ENCODE assay signal across 1 cellular context in the genomic region with DNA sequence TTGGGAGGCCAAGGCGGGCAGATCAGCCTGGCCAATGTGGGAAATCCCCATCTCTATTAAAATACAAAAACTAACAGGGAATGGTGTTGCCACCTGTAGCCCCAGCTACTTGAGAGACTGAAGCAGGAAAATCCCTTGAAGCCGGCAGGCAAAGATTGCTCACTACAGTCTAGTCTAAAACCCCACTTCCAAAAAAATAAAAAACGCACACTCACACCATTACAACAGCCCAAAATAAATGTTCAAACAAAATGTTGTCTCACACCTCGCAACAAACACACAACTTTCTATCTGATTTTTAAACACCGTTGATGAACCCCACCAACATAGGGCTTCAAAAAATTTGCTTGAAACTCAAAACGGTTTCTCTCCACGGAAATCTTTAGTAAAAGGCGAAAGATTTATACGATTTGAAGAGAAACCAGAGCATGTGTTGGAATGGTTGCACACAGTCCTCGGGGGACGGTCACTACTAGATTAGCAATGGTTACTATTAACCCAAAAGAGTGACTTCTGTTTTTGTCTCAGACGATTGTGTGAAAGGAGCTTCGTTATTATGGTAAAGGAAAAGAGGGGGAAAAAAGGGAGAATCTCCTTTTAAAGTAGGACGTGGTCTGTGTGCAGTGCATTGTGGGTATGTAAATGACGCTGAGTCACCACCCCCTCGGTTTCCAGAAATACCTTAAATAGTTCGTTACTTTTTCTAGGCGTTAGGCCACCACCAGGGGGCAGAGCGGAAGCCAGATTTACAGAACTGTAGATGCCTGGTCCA.
A peak's percentile ranks its signal among the peaks of the same experiment; 100 is the strongest.
TF ChIP-seq lines count a peak whose summit lies in the region.

A gene (minus strand): TSS at position 430 of the 772 bp plus-strand sequence.

TF ChIP-seq in GM12878, 131 proteins besides CTCF, POLR2A, EP300 and RAD21 (continued from another document and continues in another):
- TF ChIP-seq, protein P1, sequence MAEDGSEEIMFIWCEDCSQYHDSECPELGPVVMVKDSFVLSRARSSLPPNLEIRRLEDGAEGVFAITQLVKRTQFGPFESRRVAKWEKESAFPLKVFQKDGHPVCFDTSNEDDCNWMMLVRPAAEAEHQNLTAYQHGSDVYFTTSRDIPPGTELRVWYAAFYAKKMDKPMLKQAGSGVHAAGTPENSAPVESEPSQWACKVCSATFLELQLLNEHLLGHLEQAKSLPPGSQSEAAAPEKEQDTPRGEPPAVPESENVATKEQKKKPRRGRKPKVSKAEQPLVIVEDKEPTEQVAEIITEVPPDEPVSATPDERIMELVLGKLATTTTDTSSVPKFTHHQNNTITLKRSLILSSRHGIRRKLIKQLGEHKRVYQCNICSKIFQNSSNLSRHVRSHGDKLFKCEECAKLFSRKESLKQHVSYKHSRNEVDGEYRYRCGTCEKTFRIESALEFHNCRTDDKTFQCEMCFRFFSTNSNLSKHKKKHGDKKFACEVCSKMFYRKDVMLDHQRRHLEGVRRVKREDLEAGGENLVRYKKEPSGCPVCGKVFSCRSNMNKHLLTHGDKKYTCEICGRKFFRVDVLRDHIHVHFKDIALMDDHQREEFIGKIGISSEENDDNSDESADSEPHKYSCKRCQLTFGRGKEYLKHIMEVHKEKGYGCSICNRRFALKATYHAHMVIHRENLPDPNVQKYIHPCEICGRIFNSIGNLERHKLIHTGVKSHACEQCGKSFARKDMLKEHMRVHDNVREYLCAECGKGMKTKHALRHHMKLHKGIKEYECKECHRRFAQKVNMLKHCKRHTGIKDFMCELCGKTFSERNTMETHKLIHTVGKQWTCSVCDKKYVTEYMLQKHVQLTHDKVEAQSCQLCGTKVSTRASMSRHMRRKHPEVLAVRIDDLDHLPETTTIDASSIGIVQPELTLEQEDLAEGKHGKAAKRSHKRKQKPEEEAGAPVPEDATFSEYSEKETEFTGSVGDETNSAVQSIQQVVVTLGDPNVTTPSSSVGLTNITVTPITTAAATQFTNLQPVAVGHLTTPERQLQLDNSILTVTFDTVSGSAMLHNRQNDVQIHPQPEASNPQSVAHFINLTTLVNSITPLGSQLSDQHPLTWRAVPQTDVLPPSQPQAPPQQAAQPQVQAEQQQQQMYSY (CRISPR knock-in tag; IDR thresholded peaks at IDR 0.05) = peak; percentile 99
- no peak for TF ChIP-seq NFYA (IDR thresholded peaks at IDR 0.05; ENCODE audit: borderline replicate concordance, low read depth, low read length)
- peak; percentile 56; the same call in 1 of the 2 replicates for TF ChIP-seq GATAD2B (conservative IDR thresholded peaks at IDR 0.05; ENCODE audit: low read depth)
- no peak for TF ChIP-seq HDGF (IDR thresholded peaks at IDR 0.05)
- peak; percentile 64; the same call in 1 of the 2 replicates for TF ChIP-seq GABPA (IDR thresholded peaks at IDR 0.05; ENCODE audit: low read depth)
- TF ChIP-seq, protein P2, sequence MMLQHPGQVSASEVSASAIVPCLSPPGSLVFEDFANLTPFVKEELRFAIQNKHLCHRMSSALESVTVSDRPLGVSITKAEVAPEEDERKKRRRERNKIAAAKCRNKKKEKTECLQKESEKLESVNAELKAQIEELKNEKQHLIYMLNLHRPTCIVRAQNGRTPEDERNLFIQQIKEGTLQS (IDR thresholded peaks at IDR 0.05; ENCODE audit: borderline replicate concordance, extremely low read depth, low read depth, low read length) = peak; percentile 43; the same call in 1 of the 2 replicates
- TF ChIP-seq CREM (IDR thresholded peaks at IDR 0.05; ENCODE audit: low read depth) = peak; percentile 72
- TF ChIP-seq, protein P3, sequence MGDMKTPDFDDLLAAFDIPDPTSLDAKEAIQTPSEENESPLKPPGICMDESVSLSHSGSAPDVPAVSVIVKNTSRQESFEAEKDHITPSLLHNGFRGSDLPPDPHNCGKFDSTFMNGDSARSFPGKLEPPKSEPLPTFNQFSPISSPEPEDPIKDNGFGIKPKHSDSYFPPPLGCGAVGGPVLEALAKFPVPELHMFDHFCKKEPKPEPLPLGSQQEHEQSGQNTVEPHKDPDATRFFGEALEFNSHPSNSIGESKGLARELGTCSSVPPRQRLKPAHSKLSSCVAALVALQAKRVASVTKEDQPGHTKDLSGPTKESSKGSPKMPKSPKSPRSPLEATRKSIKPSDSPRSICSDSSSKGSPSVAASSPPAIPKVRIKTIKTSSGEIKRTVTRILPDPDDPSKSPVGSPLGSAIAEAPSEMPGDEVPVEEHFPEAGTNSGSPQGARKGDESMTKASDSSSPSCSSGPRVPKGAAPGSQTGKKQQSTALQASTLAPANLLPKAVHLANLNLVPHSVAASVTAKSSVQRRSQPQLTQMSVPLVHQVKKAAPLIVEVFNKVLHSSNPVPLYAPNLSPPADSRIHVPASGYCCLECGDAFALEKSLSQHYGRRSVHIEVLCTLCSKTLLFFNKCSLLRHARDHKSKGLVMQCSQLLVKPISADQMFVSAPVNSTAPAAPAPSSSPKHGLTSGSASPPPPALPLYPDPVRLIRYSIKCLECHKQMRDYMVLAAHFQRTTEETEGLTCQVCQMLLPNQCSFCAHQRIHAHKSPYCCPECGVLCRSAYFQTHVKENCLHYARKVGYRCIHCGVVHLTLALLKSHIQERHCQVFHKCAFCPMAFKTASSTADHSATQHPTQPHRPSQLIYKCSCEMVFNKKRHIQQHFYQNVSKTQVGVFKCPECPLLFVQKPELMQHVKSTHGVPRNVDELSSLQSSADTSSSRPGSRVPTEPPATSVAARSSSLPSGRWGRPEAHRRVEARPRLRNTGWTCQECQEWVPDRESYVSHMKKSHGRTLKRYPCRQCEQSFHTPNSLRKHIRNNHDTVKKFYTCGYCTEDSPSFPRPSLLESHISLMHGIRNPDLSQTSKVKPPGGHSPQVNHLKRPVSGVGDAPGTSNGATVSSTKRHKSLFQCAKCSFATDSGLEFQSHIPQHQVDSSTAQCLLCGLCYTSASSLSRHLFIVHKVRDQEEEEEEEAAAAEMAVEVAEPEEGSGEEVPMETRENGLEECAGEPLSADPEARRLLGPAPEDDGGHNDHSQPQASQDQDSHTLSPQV (IDR thresholded peaks at IDR 0.05) = no peak; the same call in 1 of the 2 replicates
- peak; percentile 98 for TF ChIP-seq IKZF2 (IDR thresholded peaks at IDR 0.05)
- no peak for TF ChIP-seq RBBP5 (conservative IDR thresholded peaks at IDR 0.05)
- peak; percentile 99 for TF ChIP-seq SMAD1 (IDR thresholded peaks at IDR 0.05; ENCODE audit: low read depth, partially characterized antibody)
- TF ChIP-seq, protein P4, sequence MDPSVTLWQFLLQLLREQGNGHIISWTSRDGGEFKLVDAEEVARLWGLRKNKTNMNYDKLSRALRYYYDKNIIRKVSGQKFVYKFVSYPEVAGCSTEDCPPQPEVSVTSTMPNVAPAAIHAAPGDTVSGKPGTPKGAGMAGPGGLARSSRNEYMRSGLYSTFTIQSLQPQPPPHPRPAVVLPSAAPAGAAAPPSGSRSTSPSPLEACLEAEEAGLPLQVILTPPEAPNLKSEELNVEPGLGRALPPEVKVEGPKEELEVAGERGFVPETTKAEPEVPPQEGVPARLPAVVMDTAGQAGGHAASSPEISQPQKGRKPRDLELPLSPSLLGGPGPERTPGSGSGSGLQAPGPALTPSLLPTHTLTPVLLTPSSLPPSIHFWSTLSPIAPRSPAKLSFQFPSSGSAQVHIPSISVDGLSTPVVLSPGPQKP (IDR thresholded peaks at IDR 0.05; ENCODE audit: low read depth, low read length) = no peak; the same call in 1 of the 2 replicates
- TF ChIP-seq CHD4 (IDR thresholded peaks at IDR 0.05) = no peak
- no peak for TF ChIP-seq ZZZ3 (IDR thresholded peaks at IDR 0.05; ENCODE audit: control insufficient read depth, insufficient read length, low read depth)
- TF ChIP-seq, protein P5, sequence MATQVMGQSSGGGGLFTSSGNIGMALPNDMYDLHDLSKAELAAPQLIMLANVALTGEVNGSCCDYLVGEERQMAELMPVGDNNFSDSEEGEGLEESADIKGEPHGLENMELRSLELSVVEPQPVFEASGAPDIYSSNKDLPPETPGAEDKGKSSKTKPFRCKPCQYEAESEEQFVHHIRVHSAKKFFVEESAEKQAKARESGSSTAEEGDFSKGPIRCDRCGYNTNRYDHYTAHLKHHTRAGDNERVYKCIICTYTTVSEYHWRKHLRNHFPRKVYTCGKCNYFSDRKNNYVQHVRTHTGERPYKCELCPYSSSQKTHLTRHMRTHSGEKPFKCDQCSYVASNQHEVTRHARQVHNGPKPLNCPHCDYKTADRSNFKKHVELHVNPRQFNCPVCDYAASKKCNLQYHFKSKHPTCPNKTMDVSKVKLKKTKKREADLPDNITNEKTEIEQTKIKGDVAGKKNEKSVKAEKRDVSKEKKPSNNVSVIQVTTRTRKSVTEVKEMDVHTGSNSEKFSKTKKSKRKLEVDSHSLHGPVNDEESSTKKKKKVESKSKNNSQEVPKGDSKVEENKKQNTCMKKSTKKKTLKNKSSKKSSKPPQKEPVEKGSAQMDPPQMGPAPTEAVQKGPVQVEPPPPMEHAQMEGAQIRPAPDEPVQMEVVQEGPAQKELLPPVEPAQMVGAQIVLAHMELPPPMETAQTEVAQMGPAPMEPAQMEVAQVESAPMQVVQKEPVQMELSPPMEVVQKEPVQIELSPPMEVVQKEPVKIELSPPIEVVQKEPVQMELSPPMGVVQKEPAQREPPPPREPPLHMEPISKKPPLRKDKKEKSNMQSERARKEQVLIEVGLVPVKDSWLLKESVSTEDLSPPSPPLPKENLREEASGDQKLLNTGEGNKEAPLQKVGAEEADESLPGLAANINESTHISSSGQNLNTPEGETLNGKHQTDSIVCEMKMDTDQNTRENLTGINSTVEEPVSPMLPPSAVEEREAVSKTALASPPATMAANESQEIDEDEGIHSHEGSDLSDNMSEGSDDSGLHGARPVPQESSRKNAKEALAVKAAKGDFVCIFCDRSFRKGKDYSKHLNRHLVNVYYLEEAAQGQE (IDR thresholded peaks at IDR 0.05; ENCODE audit: low read depth, low read length) = no peak
- TF ChIP-seq, protein P6, sequence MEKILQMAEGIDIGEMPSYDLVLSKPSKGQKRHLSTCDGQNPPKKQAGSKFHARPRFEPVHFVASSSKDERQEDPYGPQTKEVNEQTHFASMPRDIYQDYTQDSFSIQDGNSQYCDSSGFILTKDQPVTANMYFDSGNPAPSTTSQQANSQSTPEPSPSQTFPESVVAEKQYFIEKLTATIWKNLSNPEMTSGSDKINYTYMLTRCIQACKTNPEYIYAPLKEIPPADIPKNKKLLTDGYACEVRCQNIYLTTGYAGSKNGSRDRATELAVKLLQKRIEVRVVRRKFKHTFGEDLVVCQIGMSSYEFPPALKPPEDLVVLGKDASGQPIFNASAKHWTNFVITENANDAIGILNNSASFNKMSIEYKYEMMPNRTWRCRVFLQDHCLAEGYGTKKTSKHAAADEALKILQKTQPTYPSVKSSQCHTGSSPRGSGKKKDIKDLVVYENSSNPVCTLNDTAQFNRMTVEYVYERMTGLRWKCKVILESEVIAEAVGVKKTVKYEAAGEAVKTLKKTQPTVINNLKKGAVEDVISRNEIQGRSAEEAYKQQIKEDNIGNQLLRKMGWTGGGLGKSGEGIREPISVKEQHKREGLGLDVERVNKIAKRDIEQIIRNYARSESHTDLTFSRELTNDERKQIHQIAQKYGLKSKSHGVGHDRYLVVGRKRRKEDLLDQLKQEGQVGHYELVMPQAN (conservative IDR thresholded peaks at IDR 0.05) = peak; percentile 26; the same call in 1 of the 2 replicates
- TF ChIP-seq MTA2 (IDR thresholded peaks at IDR 0.05; ENCODE audit: low read depth) = peak; percentile 52; the same call in 1 of the 2 replicates
- TF ChIP-seq IKZF1 (conservative IDR thresholded peaks at IDR 0.05) = peak; percentile 94
- no peak for TF ChIP-seq BRCA1 (IDR thresholded peaks at IDR 0.05; ENCODE audit: low read depth, low read length)
- TF ChIP-seq, protein P7, sequence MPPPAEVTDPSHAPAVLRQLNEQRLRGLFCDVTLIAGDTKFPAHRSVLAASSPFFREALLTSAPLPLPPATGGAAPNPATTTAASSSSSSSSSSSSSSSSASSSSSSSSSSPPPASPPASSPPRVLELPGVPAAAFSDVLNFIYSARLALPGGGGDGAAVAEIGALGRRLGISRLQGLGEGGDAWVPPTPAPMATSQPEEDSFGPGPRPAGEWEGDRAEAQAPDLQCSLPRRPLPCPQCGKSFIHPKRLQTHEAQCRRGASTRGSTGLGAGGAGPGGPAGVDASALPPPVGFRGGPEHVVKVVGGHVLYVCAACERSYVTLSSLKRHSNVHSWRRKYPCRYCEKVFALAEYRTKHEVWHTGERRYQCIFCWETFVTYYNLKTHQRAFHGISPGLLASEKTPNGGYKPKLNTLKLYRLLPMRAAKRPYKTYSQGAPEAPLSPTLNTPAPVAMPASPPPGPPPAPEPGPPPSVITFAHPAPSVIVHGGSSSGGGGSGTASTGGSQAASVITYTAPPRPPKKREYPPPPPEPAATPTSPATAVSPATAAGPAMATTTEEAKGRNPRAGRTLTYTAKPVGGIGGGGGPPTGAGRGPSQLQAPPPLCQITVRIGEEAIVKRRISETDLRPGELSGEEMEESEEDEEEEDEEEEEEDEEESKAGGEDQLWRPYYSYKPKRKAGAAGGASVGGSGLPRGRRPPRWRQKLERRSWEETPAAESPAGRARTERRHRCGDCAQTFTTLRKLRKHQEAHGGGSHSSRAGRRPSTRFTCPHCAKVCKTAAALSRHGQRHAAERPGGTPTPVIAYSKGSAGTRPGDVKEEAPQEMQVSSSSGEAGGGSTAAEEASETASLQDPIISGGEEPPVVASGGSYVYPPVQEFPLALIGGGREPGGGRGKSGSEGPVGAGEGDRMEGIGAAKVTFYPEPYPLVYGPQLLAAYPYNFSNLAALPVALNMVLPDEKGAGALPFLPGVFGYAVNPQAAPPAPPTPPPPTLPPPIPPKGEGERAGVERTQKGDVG (CRISPR knock-in tag; IDR thresholded peaks at IDR 0.05) = peak; percentile 99
- TF ChIP-seq, protein P8, sequence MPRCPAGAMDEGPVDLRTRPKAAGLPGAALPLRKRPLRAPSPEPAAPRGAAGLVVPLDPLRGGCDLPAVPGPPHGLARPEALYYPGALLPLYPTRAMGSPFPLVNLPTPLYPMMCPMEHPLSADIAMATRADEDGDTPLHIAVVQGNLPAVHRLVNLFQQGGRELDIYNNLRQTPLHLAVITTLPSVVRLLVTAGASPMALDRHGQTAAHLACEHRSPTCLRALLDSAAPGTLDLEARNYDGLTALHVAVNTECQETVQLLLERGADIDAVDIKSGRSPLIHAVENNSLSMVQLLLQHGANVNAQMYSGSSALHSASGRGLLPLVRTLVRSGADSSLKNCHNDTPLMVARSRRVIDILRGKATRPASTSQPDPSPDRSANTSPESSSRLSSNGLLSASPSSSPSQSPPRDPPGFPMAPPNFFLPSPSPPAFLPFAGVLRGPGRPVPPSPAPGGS (IDR thresholded peaks at IDR 0.05; ENCODE audit: borderline replicate concordance, insufficient read depth, low read depth, low read length, poor library complexity, severe bottlenecking) = peak; percentile 94
- TF ChIP-seq HDAC6 (IDR thresholded peaks at IDR 0.05; ENCODE audit: unreplicated experiment) = peak; percentile 92
- TF ChIP-seq NR2F1 (conservative IDR thresholded peaks at IDR 0.05) = no peak
- peak; percentile 97 for TF ChIP-seq BMI1 (IDR thresholded peaks at IDR 0.05; ENCODE audit: borderline replicate concordance)
- TF ChIP-seq CHD1 (IDR thresholded peaks at IDR 0.05; ENCODE audit: low read depth, low read length) = no peak
- peak; percentile 100 for TF ChIP-seq PML (IDR thresholded peaks at IDR 0.05; ENCODE audit: low read length)
- no peak for TF ChIP-seq NRF1 (conservative IDR thresholded peaks at IDR 0.05; ENCODE audit: low read depth, low read length)
